Comparison of ENCODE assay signal across 23 cellular contexts in the genomic region with DNA sequence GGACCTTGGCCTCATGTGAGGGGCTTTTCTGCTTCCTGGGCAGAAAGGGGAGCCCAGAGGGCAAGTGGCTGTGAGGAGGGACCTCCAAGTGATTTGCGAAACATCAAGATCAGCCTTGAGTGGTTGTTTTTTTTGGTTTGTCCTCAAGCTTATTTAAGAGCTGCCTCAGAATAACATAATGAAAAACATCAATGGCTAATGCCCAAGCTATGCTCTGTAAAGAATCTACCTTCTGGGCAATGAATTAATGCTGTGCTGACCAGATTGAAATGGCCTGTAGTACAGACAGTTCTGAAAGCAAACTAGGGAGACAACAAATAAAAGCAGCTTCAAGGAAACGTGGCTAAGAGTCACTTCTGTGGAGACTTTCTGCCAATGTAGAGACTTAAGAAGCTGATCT. TPM values are rescaled to one million over a fixed set of nuclear protein-coding genes. Genes with fewer than 3 reads are reported as not detected.
A peak's percentile ranks its signal among the peaks of the same experiment; 100 is the strongest.
DNase-seq lines count a peak whose midpoint lies in the region; ATAC-seq and TF ChIP-seq lines count a peak whose summit lies in the region.
"Had no signal": no experiment of that assay in that cellular context is flagged by ENCODE, and none has a peak within 500 bp of the region (broad histone marks: within the 10 kb centered on the region; RNA-seq: fewer than 3 reads in every experiment).

No MANE protein-coding gene starts in this region.

- DNase-seq in astrocyte of the hippocampus (ENCODE audit: low read depth, low spot score) (peak; percentile 8), fibroblast of gingiva (ENCODE audit: low read depth) (peak; percentile 38), sciatic nerve (ENCODE audit: low spot score) (peak; percentile 2), nucleus accumbens (lab: John Stamatoyannopoulos, UW) (no peak), DMS53 (lab: John Stamatoyannopoulos, UW) (no peak), Calu3 (no peak)
- DNase-seq in stimulated activated CD4-positive, alpha-beta T cell treated with anti-CD3 and anti-CD28 coated beads, Interleukin-12 subunit alpha, Interleukin-12 subunit beta, amount 100 ng/mL, for 4 hours: no peak
- DNase-seq: 8988T; ACHN; BE2C; C1 segment of cervical spinal cord; CD4-positive, alpha-beta memory T cell; CD4-positive, CD25-positive, alpha-beta regulatory T cell; CD8-positive, alpha-beta memory T cell; COR-L47; DMS79; DND-41; EL; GDM1 had no signal

- no peak for ATAC-seq in sciatic nerve
- ATAC-seq: GM12878 had no signal

- H3K9me3 ChIP-seq in BLaER1 treated with 17β-estradiol and CSF1 and Interleukin-3, amounts not matched to agents 10 nM and 100 nM (replicated peaks in 1 of 11): peaks cover 32 to 47% (median 43%) of the 10 kb centered on the region in 11 experiments
- H3K9me3 ChIP-seq: BE2C had no signal

- H3K27me3 ChIP-seq in BLaER1 treated with 17β-estradiol and CSF1 and Interleukin-3, amounts not matched to agents 10 nM and 100 nM: peaks cover 3 to 14% (median 6%) of the 10 kb centered on the region in 11 experiments; a peak in 8 of 22 replicates

- H3K4me1 Mint-ChIP-seq in Calu3 (ENCODE audit: low read depth, unreplicated experiment): no peaks in the 10 kb centered on the region

- H4K20me1 ChIP-seq in BLaER1 treated with 17β-estradiol and CSF1 and Interleukin-3, amounts not matched to agents 10 nM and 100 nM: no peaks in the 10 kb centered on the region; a peak in 2 of 22 replicates

- H3K36me3 Mint-ChIP-seq in Calu3 (ENCODE audit: insufficient read depth, unreplicated experiment): no peaks in the 10 kb centered on the region
- H3K36me3 Mint-ChIP-seq: CD4-positive, CD25-positive, alpha-beta regulatory T cell; CD8-positive, alpha-beta memory T cell had no signal

- peak overlapping the region in 2 of 11 experiments; percentile 15 to 30; a peak in 2 of 22 replicates for H3K9ac ChIP-seq in BLaER1 treated with 17β-estradiol and CSF1 and Interleukin-3, amounts not matched to agents 10 nM and 100 nM

- peaks cover 0 to 6% (median 0%) of the 10 kb centered on the region in 11 experiments; a peak in 4 of 22 replicates for H3K36me3 ChIP-seq in BLaER1 treated with 17β-estradiol and CSF1 and Interleukin-3, amounts not matched to agents 10 nM and 100 nM
- H3K36me3 ChIP-seq: BE2C had no signal

- no TSS peak for BruUV-seq in Calu3 (replicated peaks; lab: Mats Ljungman, UMichigan)

- H3K4me3 Mint-ChIP-seq in Calu3 (ENCODE audit: low read depth, unreplicated experiment): no peak overlapping the region
- H3K4me3 Mint-ChIP-seq: CD14-positive monocyte; CD4-positive, alpha-beta memory T cell; CD4-positive, CD25-positive, alpha-beta regulatory T cell; CD8-positive, alpha-beta memory T cell had no signal

- H3K4me3 ChIP-seq in BLaER1 treated with 17β-estradiol and CSF1 and Interleukin-3, amounts not matched to agents 10 nM and 100 nM: no peak overlapping the region
- H3K4me3 ChIP-seq: GM12878 had no signal

- TF ChIP-seq CTCF in Calu3 (IDR thresholded peaks at IDR 0.05; ENCODE audit: unreplicated experiment): no peak

- peaks cover 0 to 85% (median 60%) of the 10 kb centered on the region in 10 experiments; a peak in 16 of 20 replicates for H3K4me1 ChIP-seq in BLaER1 treated with 17β-estradiol and CSF1 and Interleukin-3, amounts not matched to agents 10 nM and 100 nM
- H3K4me1 ChIP-seq: BE2C had no signal

- CTCF ChIA-PET in Calu3 (lab: Charles Lee): no interaction called here

- H3K27ac Mint-ChIP-seq in Calu3 (ENCODE audit: unreplicated experiment): no peak overlapping the region
- H3K27ac Mint-ChIP-seq: CD14-positive monocyte; CD4-positive, alpha-beta memory T cell; CD4-positive, CD25-positive, alpha-beta regulatory T cell; CD8-positive, alpha-beta memory T cell had no signal

- no peaks in the 10 kb centered on the region for H3K9me3 Mint-ChIP-seq in Calu3 (ENCODE audit: low read depth, unreplicated experiment)

- H3K27ac ChIP-seq in BLaER1 treated with 17β-estradiol and CSF1 and Interleukin-3, amounts not matched to agents 10 nM and 100 nM: peak overlapping the region in 3 of 11 experiments; percentile 24 to 62 (median 53); a peak in 6 of 22 replicates

- peak overlapping the region in 9 of 11 experiments; percentile 7 to 89 (median 74); a peak in 17 of 22 replicates for H3K4me2 ChIP-seq in BLaER1 treated with 17β-estradiol and CSF1 and Interleukin-3, amounts not matched to agents 10 nM and 100 nM

- intact Hi-C loops in sciatic nerve (cut with DNase I): no loop called here
- intact Hi-C loops in Calu3 (cut with micrococcal nuclease; ENCODE audit: unreplicated experiment): no loop called here

- no peaks in the 10 kb centered on the region for H3K27me3 Mint-ChIP-seq in Calu3 (ENCODE audit: unreplicated experiment)

RNA-seq across cellular contexts. Expression of a gene that starts 8.3 kb away (rescaled TPM):
- total RNA-seq in sciatic nerve (34.8 TPM), Calu3 (2022) (not detected in 2 replicates)
- total RNA-seq: G401 had no signal

Comparison
In these comparisons a context has a peak if more than half of its experiments do, and no peak if none do; other contexts are left out.
1. DNase-seq: peak in astrocyte of the hippocampus (single experiment), fibroblast of gingiva (single experiment) and sciatic nerve (single experiment); none in stimulated activated CD4-positive, alpha-beta T cell treated with anti-CD3 and anti-CD28 coated beads, Interleukin-12 subunit alpha, Interleukin-12 subunit beta, amount 100 ng/mL, for 4 hours (single experiment), nucleus accumbens (0 of 56), DMS53 (single experiment) and Calu3 (single experiment).
2. RNA of a gene that starts 8.3 kb away (total RNA-seq): 34.8 TPM in sciatic nerve (single experiment); not detected in Calu3; every median in the first group is over 10 times any median in the second.